Comparison of ENCODE assay signal across 15 cellular contexts in the genomic region with DNA sequence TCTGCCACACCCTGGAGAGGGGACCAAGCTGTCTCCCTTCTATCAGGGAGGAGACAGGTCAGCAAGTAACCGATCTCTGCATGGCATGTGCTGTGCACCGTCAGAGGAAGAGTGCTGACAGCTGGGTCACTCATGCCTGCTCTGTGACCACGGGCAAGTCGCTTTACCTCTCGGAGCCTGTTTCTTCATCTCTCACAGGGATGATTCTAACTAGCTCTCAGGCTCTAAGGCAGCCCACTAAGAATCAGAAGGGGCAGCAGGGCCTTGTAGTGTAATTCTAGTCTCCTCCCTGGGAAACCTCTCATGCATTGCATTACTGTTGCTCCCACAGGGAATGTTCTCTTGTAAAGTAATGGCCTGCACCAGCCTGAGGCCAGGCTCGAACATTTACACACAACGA. TPM values are rescaled to one million over a fixed set of nuclear protein-coding genes. Genes with fewer than 3 reads are reported as not detected.
DNase-seq lines count a peak whose midpoint lies in the region; ATAC-seq and TF ChIP-seq lines count a peak whose summit lies in the region.
"Had no signal": no experiment of that assay in that cellular context is flagged by ENCODE, and none has a peak within 500 bp of the region (broad histone marks: within the 10 kb centered on the region; RNA-seq: fewer than 3 reads in every experiment).

No MANE protein-coding gene starts in this region.

- no peaks in the 10 kb centered on the region for H3K79me2 ChIP-seq in neural progenitor cell (ENCODE audit: low read depth)

- no peak overlapping the region for H2AFZ ChIP-seq in neural progenitor cell (replicated peaks)

- TF ChIP-seq CTCF in RWPE2 (IDR thresholded peaks at IDR 0.05; ENCODE audit: poor library complexity, severe bottlenecking): no peak
- no peak for TF ChIP-seq CTCF in esophagus muscularis mucosa (IDR thresholded peaks at IDR 0.05)
- TF ChIP-seq CTCF in neural progenitor cell (IDR thresholded peaks at IDR 0.05): no peak
- TF ChIP-seq CTCF in upper lobe of left lung (IDR thresholded peaks at IDR 0.05): no peak

- TF ChIP-seq EP300 in esophagus muscularis mucosa (IDR thresholded peaks at IDR 0.05) (no peak), upper lobe of left lung (IDR thresholded peaks at IDR 0.05) (no peak)

- H3K36me3 ChIP-seq in RWPE2 (ENCODE audit: low read depth) (peaks cover 71% of the 10 kb centered on the region), esophagus muscularis mucosa (peaks cover 0 to 29% (median 17%) of the 10 kb centered on the region in 4 donors), neural progenitor cell (no peaks in the 10 kb centered on the region), upper lobe of left lung (peaks cover 3 to 18% (median 10%) of the 10 kb centered on the region in 4 donors)
- H3K36me3 ChIP-seq: gastrocnemius medialis had no signal

- no peaks in the 10 kb centered on the region for H3F3A ChIP-seq in neural progenitor cell (ENCODE audit: low read depth)

- H3K4me3 ChIP-seq in RWPE2 (ENCODE audit: severe bottlenecking) (no peak overlapping the region), esophagus muscularis mucosa (no peak overlapping the region), neural progenitor cell (no peak overlapping the region), upper lobe of left lung (no peak overlapping the region)
- H3K4me3 ChIP-seq: gastrocnemius medialis had no signal

- H3K4me1 ChIP-seq in RWPE2 (ENCODE audit: insufficient read depth, poor library complexity, severe bottlenecking) (peaks cover 80% of the 10 kb centered on the region), esophagus muscularis mucosa (peaks cover 83 to 100% (median 99%) of the 10 kb centered on the region in 4 donors), neural progenitor cell (peaks cover 13% of the 10 kb centered on the region), upper lobe of left lung (peaks cover 31 to 81% (median 67%) of the 10 kb centered on the region in 4 donors)

- H3K36me3 Mint-ChIP-seq in neural progenitor cell: no peaks in the 10 kb centered on the region
- H3K36me3 Mint-ChIP-seq: activated naive CD8-positive, alpha-beta T cell treated with anti-CD3 and anti-CD28 coated beads for 36 hours; CD8-positive, alpha-beta T cell had no signal

- intact Hi-C loops in esophagus muscularis mucosa (cut with DNase I): no loop called here

- no peak overlapping the region for H3K4me3 Mint-ChIP-seq in neural progenitor cell
- H3K4me3 Mint-ChIP-seq: activated naive CD8-positive, alpha-beta T cell treated with anti-CD3 and anti-CD28 coated beads for 36 hours; CD8-positive, alpha-beta T cell had no signal

- no peaks in the 10 kb centered on the region for H3K27me3 ChIP-seq in RWPE2 (ENCODE audit: insufficient read depth, poor library complexity, severe bottlenecking)
- no peaks in the 10 kb centered on the region for H3K27me3 ChIP-seq in esophagus muscularis mucosa
- H3K27me3 ChIP-seq in neural progenitor cell: no peaks in the 10 kb centered on the region
- H3K27me3 ChIP-seq in upper lobe of left lung: no peaks in the 10 kb centered on the region
- H3K27me3 ChIP-seq: gastrocnemius medialis had no signal

- H3K4me1 Mint-ChIP-seq in neural progenitor cell: peaks cover 58% of the 10 kb centered on the region

- WGBS in esophagus muscularis mucosa: 64% methylated on average over 4 of the region's 7 CpGs
- 85 to 95% methylated on average over 5 to 7 of the region's 7 CpGs for WGBS in upper lobe of left lung, 2 donors

- peaks cover 18% of the 10 kb centered on the region for H3K27me3 Mint-ChIP-seq in neural progenitor cell (ENCODE audit: insufficient read depth, low read depth)
- H3K27me3 Mint-ChIP-seq: activated naive CD8-positive, alpha-beta T cell treated with anti-CD3 and anti-CD28 coated beads for 36 hours had no signal

- peak overlapping the region; percentile 30 for H3K27ac Mint-ChIP-seq in neural progenitor cell
- H3K27ac Mint-ChIP-seq: activated naive CD8-positive, alpha-beta T cell treated with anti-CD3 and anti-CD28 coated beads for 36 hours; CD8-positive, alpha-beta T cell had no signal

- TF ChIP-seq POLR2A in esophagus muscularis mucosa (IDR thresholded peaks at IDR 0.05; ENCODE audit: low read depth): no peak
- no peak for TF ChIP-seq POLR2A in upper lobe of left lung (IDR thresholded peaks at IDR 0.05)

- no peak overlapping the region for H3K4me2 ChIP-seq in neural progenitor cell

- no peaks in the 10 kb centered on the region for H3K9me3 Mint-ChIP-seq in neural progenitor cell
- H3K9me3 Mint-ChIP-seq: activated naive CD8-positive, alpha-beta T cell treated with anti-CD3 and anti-CD28 coated beads for 36 hours; CD8-positive, alpha-beta T cell had no signal

- no peak overlapping the region for H3K9ac ChIP-seq in neural progenitor cell

- peak overlapping the region; percentile 99 for H3K27ac ChIP-seq in RWPE2 (ENCODE audit: poor library complexity, severe bottlenecking)
- H3K27ac ChIP-seq in esophagus muscularis mucosa (replicated peaks in 1 of 4): peak overlapping the region; percentile 94 to 100 (median 98)
- H3K27ac ChIP-seq in neural progenitor cell: no peak overlapping the region
- peak overlapping the region in 3 of 4 donors; percentile 35 to 42 (median 37) for H3K27ac ChIP-seq in upper lobe of left lung
- H3K27ac ChIP-seq: gastrocnemius medialis had no signal

- H3K9me3 ChIP-seq in RWPE2 (ENCODE audit: severe bottlenecking) (no peaks in the 10 kb centered on the region), esophagus muscularis mucosa (no peaks in the 10 kb centered on the region), neural progenitor cell (ENCODE audit: low read depth) (no peaks in the 10 kb centered on the region), upper lobe of left lung (no peaks in the 10 kb centered on the region)
- H3K9me3 ChIP-seq: gastrocnemius medialis had no signal

- no peak for DNase-seq in RWPE2 (ENCODE audit: low spot score)
- DNase-seq in esophagus muscularis mucosa (ENCODE audit: extremely low spot score): no peak
- no peak for DNase-seq in neural progenitor cell (ENCODE audit: low spot score)
- DNase-seq in upper lobe of left lung: no peak
- DNase-seq in NCI-H1048 (lab: John Stamatoyannopoulos, UW): no peak
- DNase-seq in EL: no peak
- no peak for DNase-seq in NCI-H774 (lab: John Stamatoyannopoulos, UW)
- DNase-seq: activated naive CD8-positive, alpha-beta T cell treated with anti-CD3 and anti-CD28 coated beads for 36 hours; CD8-positive, alpha-beta T cell; gastrocnemius medialis; GDM1; left colon; NCI-H146; NCI-H526 treated with DMSO at 0.1 percent for 48 hours; nucleus accumbens had no signal

- ATAC-seq in RWPE2 (ENCODE audit: low read depth) (no peak), upper lobe of left lung (ENCODE audit: low FRiP score in 2 of 2) (no peak)
- ATAC-seq: CD8-positive, alpha-beta T cell; gastrocnemius medialis had no signal

- no peaks in the 10 kb centered on the region for H4K20me1 ChIP-seq in neural progenitor cell (ENCODE audit: low read depth)

RNA-seq across cellular contexts. Expression of a gene that starts 11.9 kb away (rescaled TPM):
- total RNA-seq in esophagus muscularis mucosa (100 to 1,000 TPM; 349 to 416 (median 399) TPM), neural progenitor cell (ENCODE audit: low replicate concordance) (3.1 and 3.6 TPM in 2 replicates), upper lobe of left lung (100 to 1,000 TPM in 5 of 6 donors, 10 to 100 TPM in 1; 96.4 to 716 (median 484) TPM)

Comparison
In these comparisons a context has a peak if more than half of its experiments do, and no peak if none do; other contexts are left out.
1. RNA of a gene that starts 11.9 kb away (total RNA-seq): 96.4 to 716 TPM in upper lobe of left lung and 349 to 416 TPM in esophagus muscularis mucosa; 3.1 to 3.6 TPM in neural progenitor cell; every median in the first group is over 10 times any median in the second.